In genomic region chr20:62528983-62529891, GRCh38 we compare ENCODE assay signal across 20 cellular contexts. TPM values are rescaled to one million over a fixed set of nuclear protein-coding genes. Genes with fewer than 3 reads are reported as not detected.
"Had no signal": no experiment of that assay in that cellular context is flagged by ENCODE, and none has a peak within 500 bp of the region (broad histone marks: within the 10 kb centered on the region; RNA-seq: fewer than 3 reads in every experiment).

No MANE protein-coding gene starts in this region.

- H3K9me3 ChIP-seq: prostate gland, tibial artery, vagina had no signal

- ATAC-seq: effector memory CD8-positive, alpha-beta T cell; left colon; naive thymus-derived CD8-positive, alpha-beta T cell; stimulated activated naive B cell treated with anti-CD40 and anti-IgM and Interleukin-4, amounts not matched to agents 10 μg/mL and 1 μg/mL and 100 μg/mL, for 72 hours had no signal

- H3K27ac Mint-ChIP-seq: activated CD4-positive, alpha-beta T cell treated with anti-CD3 and anti-CD28 coated beads, Interleukin-2, amount 10 ng/mL, durations not matched to agents 7 days and 5 days; activated naive CD8-positive, alpha-beta T cell treated with anti-CD3 and anti-CD28 coated beads for 36 hours; effector memory CD8-positive, alpha-beta T cell; stimulated activated naive B cell treated with anti-CD40 and anti-IgM and Interleukin-4, amounts not matched to agents 10 μg/mL and 1 μg/mL and 100 μg/mL, for 72 hours; T-helper 2 cell treated with Interferon-gamma antibody and Interleukin-4, amounts not matched to agents 5 μg/mL and 100 μg/mL, for 36 hours had no signal

- H3K27ac ChIP-seq: epithelial cell of prostate, prostate gland, tibial artery, vagina had no signal

- H3K36me3 ChIP-seq: prostate gland, tibial artery, vagina had no signal

- H3K9me3 Mint-ChIP-seq: activated CD4-positive, alpha-beta T cell treated with anti-CD3 and anti-CD28 coated beads, Interleukin-2, amount 10 ng/mL, durations not matched to agents 7 days and 5 days; activated naive CD8-positive, alpha-beta T cell treated with anti-CD3 and anti-CD28 coated beads for 36 hours; effector memory CD8-positive, alpha-beta T cell; naive thymus-derived CD8-positive, alpha-beta T cell; stimulated activated naive B cell treated with anti-CD40 and anti-IgM and Interleukin-4, amounts not matched to agents 10 μg/mL and 1 μg/mL and 100 μg/mL, for 72 hours; T-helper 2 cell treated with Interferon-gamma antibody and Interleukin-4, amounts not matched to agents 5 μg/mL and 100 μg/mL, for 36 hours had no signal

- DNase-seq: activated CD4-positive, alpha-beta T cell treated with anti-CD3 and anti-CD28 coated beads, Interleukin-2, amount 10 ng/mL, durations not matched to agents 7 days and 5 days; activated CD8-positive, alpha-beta memory T cell treated with anti-CD3 and anti-CD28 coated beads for 24 hours; activated gamma-delta T cell treated with Interleukin-2 at 50 U/mL for 16 hours; activated naive CD8-positive, alpha-beta T cell treated with anti-CD3 and anti-CD28 coated beads for 36 hours; amygdala; effector memory CD8-positive, alpha-beta T cell; foreskin melanocyte; left colon; mammary epithelial cell; naive thymus-derived CD8-positive, alpha-beta T cell; stimulated activated CD4-positive, alpha-beta T cell treated with anti-CD3 and anti-CD28 coated beads, Interleukin-12 subunit alpha, Interleukin-12 subunit beta, amount 100 ng/mL, for 4 hours; stimulated activated naive B cell treated with anti-CD40 and anti-IgM and Interleukin-4, amounts not matched to agents 10 μg/mL and 1 μg/mL and 100 μg/mL, for 72 hours; SW 1271; tibial artery had no signal

- H3K4me1 ChIP-seq: prostate gland, tibial artery, vagina had no signal

- H3K4me1 Mint-ChIP-seq: activated CD4-positive, alpha-beta T cell treated with anti-CD3 and anti-CD28 coated beads, Interleukin-2, amount 10 ng/mL, durations not matched to agents 7 days and 5 days had no signal

- H3K27me3 Mint-ChIP-seq: activated CD4-positive, alpha-beta T cell treated with anti-CD3 and anti-CD28 coated beads, Interleukin-2, amount 10 ng/mL, durations not matched to agents 7 days and 5 days; brain had no signal

- H3K27me3 ChIP-seq: vagina had no signal

- H3K4me3 ChIP-seq: prostate gland, tibial artery, vagina had no signal

- H3K36me3 Mint-ChIP-seq: activated naive CD8-positive, alpha-beta T cell treated with anti-CD3 and anti-CD28 coated beads for 36 hours; brain; naive thymus-derived CD8-positive, alpha-beta T cell; stimulated activated naive B cell treated with anti-CD40 and anti-IgM and Interleukin-4, amounts not matched to agents 10 μg/mL and 1 μg/mL and 100 μg/mL, for 72 hours had no signal

- H3K4me3 Mint-ChIP-seq: activated CD4-positive, alpha-beta T cell treated with anti-CD3 and anti-CD28 coated beads, Interleukin-2, amount 10 ng/mL, durations not matched to agents 7 days and 5 days; activated naive CD8-positive, alpha-beta T cell treated with anti-CD3 and anti-CD28 coated beads for 36 hours; effector memory CD8-positive, alpha-beta T cell; naive thymus-derived CD8-positive, alpha-beta T cell; stimulated activated naive B cell treated with anti-CD40 and anti-IgM and Interleukin-4, amounts not matched to agents 10 μg/mL and 1 μg/mL and 100 μg/mL, for 72 hours; T-helper 2 cell treated with Interferon-gamma antibody and Interleukin-4, amounts not matched to agents 5 μg/mL and 100 μg/mL, for 36 hours had no signal

RNA-seq across cellular contexts. Expression of gene GATA5, which starts 53.4 kb away (rescaled TPM):
- total RNA-seq: activated CD4-positive, alpha-beta T cell treated with anti-CD3 and anti-CD28 coated beads, Interleukin-2, amount 10 ng/mL, durations not matched to agents 7 days and 5 days; activated naive CD8-positive, alpha-beta T cell treated with anti-CD3 and anti-CD28 coated beads for 36 hours; left colon; mammary epithelial cell; mononuclear cell; naive thymus-derived CD8-positive, alpha-beta T cell had no signal
- polyA plus RNA-seq: mammary epithelial cell; naive thymus-derived CD8-positive, alpha-beta T cell had no signal
